ENCODE assay signal across 11 cellular contexts in the genomic region with DNA sequence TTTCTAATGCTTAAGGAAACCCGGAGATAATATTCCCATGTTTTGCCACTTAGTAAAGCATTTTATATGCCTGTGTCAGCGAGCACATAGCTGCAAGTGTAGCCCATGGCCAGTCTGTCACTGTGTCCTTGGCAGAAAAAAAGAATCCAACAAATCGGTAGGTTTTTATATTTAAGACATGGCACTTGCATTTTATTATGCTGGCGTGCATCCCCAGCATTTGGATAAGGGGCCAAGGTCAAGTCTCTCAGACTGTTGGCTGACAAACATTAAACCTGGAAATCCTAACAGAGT. TPM values are rescaled to one million over a fixed set of nuclear protein-coding genes. Genes with fewer than 3 reads are reported as not detected.
DNase-seq lines count a peak whose midpoint lies in the region; ATAC-seq and TF ChIP-seq lines count a peak whose summit lies in the region.
"Had no signal": no experiment of that assay in that cellular context is flagged by ENCODE, and none has a peak within 500 bp of the region (broad histone marks: within the 10 kb centered on the region; RNA-seq: fewer than 3 reads in every experiment).

No MANE protein-coding gene starts in this region.

- intact Hi-C loops in natural killer cell (cut with micrococcal nuclease) = loop anchor here (5.0 to 10.0 kb wide), 6 partner anchors 213 to 1449 kb away; a partner anchor contains a TSS
- intact Hi-C loops in Panc1 (cut with micrococcal nuclease; ENCODE audit: unreplicated experiment) = loop anchor here (5.0 to 10.0 kb wide), 3 partner anchors 142 to 299 kb away; no protein-coding TSS in a partner anchor

- H3K4me1 ChIP-seq in Panc1 (ENCODE audit: control insufficient read depth, insufficient read depth, low read length) = peaks cover 14% of the 10 kb centered on the region

- peak overlapping the region; percentile 93; the same call in 1 of the 2 replicates for H3K27ac ChIP-seq in Panc1 (ENCODE audit: low read length)

- H3K27me3 Mint-ChIP-seq in natural killer cell (ENCODE audit: low read depth in 2 of 2) = no peaks in the 10 kb centered on the region
- no peaks in the 10 kb centered on the region for H3K27me3 Mint-ChIP-seq in natural killer cell treated with Interleukin-12 subunit alpha and Interleukin-12 subunit beta and Interleukin-15 and Interleukin-18, amount 100 ng/mL, for 72 hours
- peaks cover 2% of the 10 kb centered on the region for H3K27me3 Mint-ChIP-seq in endothelial cell (ENCODE audit: unreplicated experiment)
- H3K27me3 Mint-ChIP-seq in type B pancreatic cell = no peaks in the 10 kb centered on the region

- ATAC-seq in natural killer cell (no peak), Panc1 (no peak), HG03460 (IDR thresholded peaks at IDR 0.05; ENCODE audit: unreplicated experiment) (no peak)
- no peak for ATAC-seq in natural killer cell treated with Interleukin-12 subunit alpha and Interleukin-12 subunit beta and Interleukin-15 and Interleukin-18, amount 100 ng/mL, for 72 hours
- ATAC-seq: sciatic nerve had no signal

- CTCF ChIA-PET in Panc1 (lab: Charles Lee) = interaction anchor here (0.6 to 0.7 kb wide), 3 partner anchors 31 to 1872 kb away, joined by 3 to 5 read pairs (median 5); no protein-coding TSS in a partner anchor

- no peaks in the 10 kb centered on the region for H3K36me3 Mint-ChIP-seq in natural killer cell
- H3K36me3 Mint-ChIP-seq in natural killer cell treated with Interleukin-12 subunit alpha and Interleukin-12 subunit beta and Interleukin-15 and Interleukin-18, amount 100 ng/mL, for 72 hours = peaks cover 13% of the 10 kb centered on the region
- peaks cover 3% of the 10 kb centered on the region for H3K36me3 Mint-ChIP-seq in endothelial cell (ENCODE audit: low read depth, unreplicated experiment)
- peaks cover 14% of the 10 kb centered on the region for H3K36me3 Mint-ChIP-seq in type B pancreatic cell

- POLR2A ChIA-PET in Panc1 (lab: Charles Lee) = interaction anchor here (0.6 to 0.7 kb wide), 2 partner anchors 70 to 132 kb away, joined by 5 to 12 read pairs; no protein-coding TSS in a partner anchor

- H3K4me3 Mint-ChIP-seq in natural killer cell (peak overlapping the region; percentile 96), endothelial cell (ENCODE audit: unreplicated experiment) (peak overlapping the region; percentile 40), type B pancreatic cell (peak overlapping the region; percentile 92)
- H3K4me3 Mint-ChIP-seq in natural killer cell treated with Interleukin-12 subunit alpha and Interleukin-12 subunit beta and Interleukin-15 and Interleukin-18, amount 100 ng/mL, for 72 hours = no peak overlapping the region

- H3K27me3 ChIP-seq in Panc1 (ENCODE audit: control insufficient read depth, insufficient read depth, low read length) = no peaks in the 10 kb centered on the region
- H3K27me3 ChIP-seq: ascending aorta had no signal

- H3K27ac Mint-ChIP-seq in natural killer cell (peak overlapping the region in 1 of 2 donors; percentile 94), endothelial cell (ENCODE audit: unreplicated experiment) (no peak overlapping the region), type B pancreatic cell (no peak overlapping the region)
- peak overlapping the region in 1 of 2 donors; percentile 87 for H3K27ac Mint-ChIP-seq in natural killer cell treated with Interleukin-12 subunit alpha and Interleukin-12 subunit beta and Interleukin-15 and Interleukin-18, amount 100 ng/mL, for 72 hours

- DNase-seq in natural killer cell (no peak), Panc1 (ENCODE audit: low read depth, low spot score) (no peak), endothelial cell (ENCODE audit: low spot score) (no peak), type B pancreatic cell (ENCODE audit: extremely low spot score, unreplicated experiment) (no peak), NCI-H128 (lab: John Stamatoyannopoulos, UW; ENCODE audit: unreplicated experiment) (no peak)
- no peak for DNase-seq in natural killer cell treated with Interleukin-12 subunit alpha and Interleukin-12 subunit beta and Interleukin-15 and Interleukin-18, amount 100 ng/mL, for 72 hours (ENCODE audit: low spot score)
- no peak for DNase-seq in stimulated activated CD4-positive, alpha-beta T cell treated with anti-CD3 and anti-CD28 coated beads, Interleukin-4, amount 100 ng/mL, for 1 hour
- DNase-seq: activated CD4-positive, CD25-positive, alpha-beta regulatory T cell had no signal

- no TSS peak for BruUV-seq in Panc1 (replicated peaks; lab: Mats Ljungman, UMichigan)

- no peaks in the 10 kb centered on the region for H3K9me3 Mint-ChIP-seq in natural killer cell
- no peaks in the 10 kb centered on the region for H3K9me3 Mint-ChIP-seq in natural killer cell treated with Interleukin-12 subunit alpha and Interleukin-12 subunit beta and Interleukin-15 and Interleukin-18, amount 100 ng/mL, for 72 hours
- no peaks in the 10 kb centered on the region for H3K9me3 Mint-ChIP-seq in endothelial cell (ENCODE audit: unreplicated experiment)
- H3K9me3 Mint-ChIP-seq in type B pancreatic cell = no peaks in the 10 kb centered on the region

- H3K9me3 ChIP-seq in Panc1 (ENCODE audit: control insufficient read depth, insufficient read depth, low read depth, low read length) = peaks cover 9% of the 10 kb centered on the region; the same call in 1 of the 2 replicates
- H3K9me3 ChIP-seq: ascending aorta had no signal

- TF ChIP-seq CTCF in natural killer cell (IDR thresholded peaks at IDR 0.05) (no peak), Panc1 (IDR thresholded peaks at IDR 0.05) (no peak), endothelial cell (IDR thresholded peaks at IDR 0.05; ENCODE audit: unreplicated experiment) (no peak), type B pancreatic cell (conservative IDR thresholded peaks at IDR 0.05) (no peak)

- in situ Hi-C loops in Panc1 (cut with HindIII; ENCODE audit: low pct_unique_long_range_greater_than_20kb, low sequenced_read_pairs) = no loop called here

- peak overlapping the region; percentile 91 to 92 for H3K4me3 ChIP-seq in Panc1 (ENCODE audit: low read depth in 2 of 2, low read length in 2 of 2)

- H3K4me1 Mint-ChIP-seq in natural killer cell (peaks cover 34 to 38% of the 10 kb centered on the region in 2 donors), endothelial cell (ENCODE audit: unreplicated experiment) (peaks cover 22% of the 10 kb centered on the region), type B pancreatic cell (ENCODE audit: unreplicated experiment) (peaks cover 16% of the 10 kb centered on the region)
- H3K4me1 Mint-ChIP-seq in natural killer cell treated with Interleukin-12 subunit alpha and Interleukin-12 subunit beta and Interleukin-15 and Interleukin-18, amount 100 ng/mL, for 72 hours (ENCODE audit: low read depth in 2 of 2) = peaks cover 30 to 32% of the 10 kb centered on the region in 2 donors

- H3K36me3 ChIP-seq in Panc1 (ENCODE audit: control insufficient read depth, insufficient read depth, low read length) = peaks cover 3% of the 10 kb centered on the region

RNA-seq across cellular contexts. Expression of a gene that starts 1.2 kb away (rescaled TPM):
- total RNA-seq in natural killer cell = 10 to 100 TPM; 12.8 to 21.7 (median 16.2) TPM
- total RNA-seq in natural killer cell treated with Interleukin-12 subunit alpha and Interleukin-12 subunit beta and Interleukin-15 and Interleukin-18, amount 100 ng/mL, for 72 hours = 1 to 10 TPM; 6.4 to 8.6 TPM
- total RNA-seq in Panc1 (2021; ENCODE audit: unreplicated experiment) = 7.8 TPM
- 3.0 TPM for polyA plus RNA-seq in Panc1 (2012; ENCODE audit: insufficient read length)
- 12.6 TPM for total RNA-seq in endothelial cell (ENCODE audit: unreplicated experiment)
- 9.9 and 14.5 TPM in 2 replicates for total RNA-seq in type B pancreatic cell (ENCODE audit: low replicate concordance)
